Comparison of ENCODE assay signal across 10 cellular contexts in the genomic region with DNA sequence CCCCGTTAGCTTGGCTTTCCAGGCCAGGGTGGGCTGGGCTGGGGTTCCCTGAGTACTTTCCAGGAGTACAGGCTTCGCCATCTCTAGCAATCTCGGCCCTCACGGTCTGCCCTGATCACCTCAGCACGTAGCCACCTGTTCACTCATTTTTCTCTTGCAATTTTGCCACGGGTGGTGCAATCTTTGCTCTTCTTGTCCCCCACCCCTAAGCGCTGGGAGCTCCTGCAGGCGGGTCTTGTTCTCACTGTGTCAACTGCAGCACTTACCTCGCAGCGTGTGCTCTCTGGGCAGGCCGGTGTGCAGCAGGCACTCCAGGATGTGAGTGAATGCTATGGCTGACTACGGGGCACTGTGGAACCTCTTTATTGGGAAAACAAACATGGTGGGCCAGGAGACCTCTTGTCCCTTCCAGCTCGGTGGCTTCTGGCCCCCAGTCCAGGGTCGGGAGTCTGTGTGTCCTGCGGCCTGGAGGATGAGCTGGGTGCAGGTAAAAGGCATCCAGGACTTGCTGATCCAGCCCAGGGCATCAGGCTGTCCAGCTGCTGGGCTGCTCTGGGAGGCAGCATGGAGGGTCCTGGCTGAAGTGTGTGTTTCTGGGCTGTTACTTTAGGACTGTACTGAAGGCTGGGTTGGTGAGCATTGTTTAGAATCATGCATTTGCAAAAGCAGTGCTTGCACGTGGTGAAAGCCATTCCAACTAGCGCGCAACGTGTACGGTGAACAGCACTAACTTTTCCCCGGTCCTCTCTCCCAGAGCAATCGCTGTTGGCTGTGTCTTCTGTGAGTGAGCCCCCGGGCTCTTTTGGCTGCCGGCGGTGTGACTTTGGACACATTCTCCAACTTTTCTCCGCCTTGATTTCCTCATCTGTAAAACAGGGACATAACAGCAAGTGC. TPM values are rescaled to one million over a fixed set of nuclear protein-coding genes. Genes with fewer than 3 reads are reported as not detected.
A peak's percentile ranks its signal among the peaks of the same experiment; 100 is the strongest.
DNase-seq lines count a peak whose midpoint lies in the region; ATAC-seq and TF ChIP-seq lines count a peak whose summit lies in the region.
"Had no signal": no experiment of that assay in that cellular context is flagged by ENCODE, and none has a peak within 500 bp of the region (broad histone marks: within the 10 kb centered on the region; RNA-seq: fewer than 3 reads in every experiment).

No MANE protein-coding gene starts in this region.

- no peak overlapping the region for H3K4me3 ChIP-seq in CD8-positive, alpha-beta T cell (ENCODE audit: low read depth, low read length)
- no peak overlapping the region for H3K4me3 ChIP-seq in trophoblast cell (ENCODE audit: low read depth, low read length)

- no peak overlapping the region for H3K14ac ChIP-seq in H9 (ENCODE audit: insufficient read depth, low read length)
- H3K14ac ChIP-seq in trophoblast cell (ENCODE audit: low read length) = no peak overlapping the region

- no peaks in the 10 kb centered on the region for H3K27me3 Mint-ChIP-seq in CD8-positive, alpha-beta T cell (ENCODE audit: low read depth)
- peaks cover 3% of the 10 kb centered on the region; the same call in 1 of the 2 replicates for H3K27me3 Mint-ChIP-seq in H9 (ENCODE audit: low read depth)
- no peaks in the 10 kb centered on the region for H3K27me3 Mint-ChIP-seq in effector memory CD8-positive, alpha-beta T cell
- H3K27me3 Mint-ChIP-seq: stimulated activated naive CD8-positive, alpha-beta T cell treated with anti-CD3 and anti-CD28 coated beads, Interleukin-15, Interleukin-2, amounts not matched to agents 100 ng/mL and 50 ng/mL, for 24 hours had no signal

- H3K18ac ChIP-seq in H9 (ENCODE audit: insufficient read length, low read depth, low read length) = no peak overlapping the region
- H3K18ac ChIP-seq in trophoblast cell (ENCODE audit: low read length) = no peak overlapping the region

- CTCF ChIA-PET in CD8-positive, alpha-beta T cell (lab: Charles Lee) = interaction anchor here (1.3 kb wide), 1 partner anchor 10 kb away, joined by 3 read pairs; no protein-coding TSS in a partner anchor

- H3K56ac ChIP-seq in H9 (ENCODE audit: insufficient read length, low read depth, low read length) = no peak overlapping the region

- H3K9ac ChIP-seq in H9 (ENCODE audit: extremely low read depth, insufficient read length, low read length) = no peak overlapping the region
- H3K9ac ChIP-seq in trophoblast cell (ENCODE audit: low read length) = no peak overlapping the region

- POLR2A ChIA-PET in CD8-positive, alpha-beta T cell (lab: Charles Lee) = no interaction called here

- no peak overlapping the region for H3K4me2 ChIP-seq in H9 (ENCODE audit: insufficient read depth, insufficient read length, low read length)
- no peak overlapping the region for H3K4me2 ChIP-seq in trophoblast cell (ENCODE audit: low read length)

- H3K23ac ChIP-seq in H9 (ENCODE audit: insufficient read length, low read depth, low read length) (no peak overlapping the region), trophoblast cell (ENCODE audit: low read length) (no peak overlapping the region)

- no peak overlapping the region for H4K12ac ChIP-seq in trophoblast cell (ENCODE audit: low read depth, low read length)

- H3K27ac ChIP-seq in CD8-positive, alpha-beta T cell (ENCODE audit: low read depth, low read length) = no peak overlapping the region
- no peak overlapping the region for H3K27ac ChIP-seq in H9 (ENCODE audit: insufficient read length, low read depth, low read length)
- H3K27ac ChIP-seq in trophoblast cell (ENCODE audit: low read depth, low read length) = no peak overlapping the region

- no peaks in the 10 kb centered on the region for H3K27me3 ChIP-seq in CD8-positive, alpha-beta T cell (ENCODE audit: insufficient read depth, low read length)
- H3K27me3 ChIP-seq in H9 (ENCODE audit: insufficient read depth, low read length) (no peaks in the 10 kb centered on the region), trophoblast cell (ENCODE audit: insufficient read depth, low read length) (no peaks in the 10 kb centered on the region)

- H3K23me2 ChIP-seq in H9 (ENCODE audit: insufficient read length, low read depth, low read length, poor library complexity, severe bottlenecking) = peaks cover 7% of the 10 kb centered on the region

- H2AK5ac ChIP-seq in H9 (ENCODE audit: insufficient read length, low read length) (no peak overlapping the region), trophoblast cell (ENCODE audit: low read length) (no peak overlapping the region)

- H2BK20ac ChIP-seq in H9 (ENCODE audit: low read depth, low read length, poor library complexity, severe bottlenecking) = no peak overlapping the region

- H2BK12ac ChIP-seq in H9 (ENCODE audit: insufficient read length, low read depth, low read length) (no peak overlapping the region), trophoblast cell (ENCODE audit: low read length) (no peak overlapping the region)

- no CpG with 5 or more reads among the region's 26 CpGs for WGBS in H9 (ENCODE audit: extremely low coverage, insufficient read length, low lambda C conversion rate)
- no CpG with 5 or more reads among the region's 26 CpGs for WGBS in trophoblast cell (ENCODE audit: extremely low coverage, insufficient coverage, insufficient read length)

- H4K91ac ChIP-seq in H9 (ENCODE audit: insufficient read length, low read depth, low read length) (no peak overlapping the region), trophoblast cell (ENCODE audit: low read depth, low read length) (no peak overlapping the region)

- no peaks in the 10 kb centered on the region for H3K79me1 ChIP-seq in H9 (ENCODE audit: insufficient read depth, low read depth, low read length, poor library complexity, severe bottlenecking)
- H3K79me1 ChIP-seq in trophoblast cell (ENCODE audit: low read length) = peaks cover 15% of the 10 kb centered on the region

- H3K4me1 Mint-ChIP-seq in CD8-positive, alpha-beta T cell (ENCODE audit: low read depth) = peaks cover 14% of the 10 kb centered on the region
- peaks cover 20 to 31% of the 10 kb centered on the region in 2 experiments for H3K4me1 Mint-ChIP-seq in H9
- H3K4me1 Mint-ChIP-seq in effector memory CD8-positive, alpha-beta T cell (ENCODE audit: low read depth in 2 of 2) = peaks cover 7 to 17% of the 10 kb centered on the region in 2 donors

- H2BK120ac ChIP-seq in H9 (ENCODE audit: low read depth, low read length, poor library complexity, severe bottlenecking) (no peak overlapping the region), trophoblast cell (ENCODE audit: insufficient read depth, low read length, poor library complexity) (no peak overlapping the region)

- DNase-seq in CD8-positive, alpha-beta T cell = peak in 1 of 7 experiments; percentile 47
- peak; percentile 37 for DNase-seq in H9
- DNase-seq in effector memory CD8-positive, alpha-beta T cell = no peak
- DNase-seq in trophoblast cell = peak; percentile 27 to 39
- DNase-seq in HCEC 1CT = no peak
- no peak for DNase-seq in 8988T
- DNase-seq: activated CD8-positive, alpha-beta memory T cell treated with anti-CD3 and anti-CD28 coated beads, Interleukin-2, amount 50 U/mL, for 48 hours; NCI-H526 treated with DMSO at 0.1 percent for 48 hours had no signal

- H3K4ac ChIP-seq in H9 (ENCODE audit: low read depth, low read length) (no peak overlapping the region), trophoblast cell (ENCODE audit: low read depth, low read length) (no peak overlapping the region)

- no peak overlapping the region for H3T11ph ChIP-seq in H9 (ENCODE audit: low read length)

- H4K5ac ChIP-seq in H9 (ENCODE audit: insufficient read length, low read depth, low read length) = no peak overlapping the region

- H3K36me3 Mint-ChIP-seq in CD8-positive, alpha-beta T cell = no peaks in the 10 kb centered on the region
- peaks cover 4 to 11% (median 5%) of the 10 kb centered on the region in 3 experiments; a peak in 6 of 7 replicates for H3K36me3 Mint-ChIP-seq in H9 (ENCODE audit: insufficient read depth in 1 of 3, low read depth in 3 of 3)
- peaks cover 7% of the 10 kb centered on the region for H3K36me3 Mint-ChIP-seq in effector memory CD8-positive, alpha-beta T cell (ENCODE audit: insufficient read depth)

- peak overlapping the region; percentile 61 for H3K4me3 Mint-ChIP-seq in CD8-positive, alpha-beta T cell
- H3K4me3 Mint-ChIP-seq in H9 = no peak overlapping the region; a peak in 1 of 5 replicates
- H3K4me3 Mint-ChIP-seq in effector memory CD8-positive, alpha-beta T cell = peak overlapping the region; percentile 86 to 87

- intact Hi-C loops in CD8-positive, alpha-beta T cell (cut with DNase I, micrococcal nuclease) = loop anchor here in 1 of 2 experiments (5.0 kb wide), 1 partner anchor 299 kb away; no protein-coding TSS in a partner anchor

- H3K4me1 ChIP-seq in CD8-positive, alpha-beta T cell (ENCODE audit: insufficient read depth, low read length) = peaks cover 16% of the 10 kb centered on the region
- H3K4me1 ChIP-seq in H9 (ENCODE audit: insufficient read depth, low read length) (no peaks in the 10 kb centered on the region), trophoblast cell (ENCODE audit: control insufficient read depth in 1 of 2, insufficient read depth in 2 of 2, low read length in 2 of 2) (peaks cover 11 to 22% of the 10 kb centered on the region in 2 experiments)

- no peak overlapping the region for H2BK15ac ChIP-seq in H9 (ENCODE audit: low read depth, low read length)

- no peaks in the 10 kb centered on the region for H4K20me1 ChIP-seq in H9 (ENCODE audit: control insufficient read depth, insufficient read depth, insufficient read length)

- H4K8ac ChIP-seq in H9 (replicated peaks; ENCODE audit: insufficient read length, low read depth, low read length) (no peak overlapping the region), trophoblast cell (ENCODE audit: low read depth, low read length) (no peak overlapping the region)

- no peaks in the 10 kb centered on the region for H3K9me3 ChIP-seq in CD8-positive, alpha-beta T cell (ENCODE audit: low read length)
- H3K9me3 ChIP-seq in H9 (ENCODE audit: control insufficient read depth, low read depth, low read length) (no peaks in the 10 kb centered on the region), trophoblast cell (ENCODE audit: insufficient read depth, low read depth, low read length) (no peaks in the 10 kb centered on the region)

- no peaks in the 10 kb centered on the region for H3K36me3 ChIP-seq in CD8-positive, alpha-beta T cell (ENCODE audit: insufficient read depth, low read length)
- peaks cover 13 to 14% of the 10 kb centered on the region in 2 experiments for H3K36me3 ChIP-seq in trophoblast cell (ENCODE audit: control insufficient read depth in 1 of 2, insufficient read depth in 2 of 2, low read length in 2 of 2)

- H2BK5ac ChIP-seq in H9 (ENCODE audit: insufficient read length, low read length) (no peak overlapping the region), trophoblast cell (ENCODE audit: low read depth, low read length, poor library complexity) (no peak overlapping the region)

- H3K79me2 ChIP-seq in H9 (ENCODE audit: insufficient read depth, low read length) = no peaks in the 10 kb centered on the region
- peaks cover 22% of the 10 kb centered on the region for H3K79me2 ChIP-seq in trophoblast cell (ENCODE audit: control insufficient read depth, insufficient read depth, low read length, poor library complexity)

- H2AFZ ChIP-seq in H9 (ENCODE audit: low read length) = no peak overlapping the region
- no peak overlapping the region for H2AFZ ChIP-seq in trophoblast cell (ENCODE audit: insufficient read depth, low read length, poor library complexity)

- TF ChIP-seq CTCF in CD8-positive, alpha-beta T cell (IDR thresholded peaks at IDR 0.05) = no peak
- no peak for TF ChIP-seq CTCF in H9 (conservative IDR thresholded peaks at IDR 0.05)

- no peaks in the 10 kb centered on the region for H3K9me3 Mint-ChIP-seq in CD8-positive, alpha-beta T cell
- peaks cover 0 to 3% of the 10 kb centered on the region in 2 experiments; a peak in 2 of 5 replicates for H3K9me3 Mint-ChIP-seq in H9
- no peaks in the 10 kb centered on the region for H3K9me3 Mint-ChIP-seq in effector memory CD8-positive, alpha-beta T cell
- H3K9me3 Mint-ChIP-seq: stimulated activated naive CD8-positive, alpha-beta T cell treated with anti-CD3 and anti-CD28 coated beads, Interleukin-15, Interleukin-2, amounts not matched to agents 100 ng/mL and 50 ng/mL, for 24 hours had no signal

- ATAC-seq in CD8-positive, alpha-beta T cell = no peak
- no peak for ATAC-seq in effector memory CD8-positive, alpha-beta T cell (replicated peaks)
- ATAC-seq in GM19463 (IDR thresholded peaks at IDR 0.05; ENCODE audit: unreplicated experiment) = no peak

- no peak overlapping the region for H3K27ac Mint-ChIP-seq in CD8-positive, alpha-beta T cell
- H3K27ac Mint-ChIP-seq in H9 = peak overlapping the region in 1 of 3 experiments; percentile 38; a peak in 2 of 7 replicates
- H3K27ac Mint-ChIP-seq in effector memory CD8-positive, alpha-beta T cell = peak overlapping the region in 1 of 2 donors; percentile 38
- H3K27ac Mint-ChIP-seq: stimulated activated naive CD8-positive, alpha-beta T cell treated with anti-CD3 and anti-CD28 coated beads, Interleukin-15, Interleukin-2, amounts not matched to agents 100 ng/mL and 50 ng/mL, for 24 hours had no signal

RNA-seq across cellular contexts. Expression of gene ULK1, which starts 1.5 kb away (rescaled TPM):
- 10 to 100 TPM; 76.6 to 79.9 TPM for total RNA-seq in CD8-positive, alpha-beta T cell
- 52.7 and 57.2 TPM in 2 replicates for total RNA-seq in H9 (2021)
- 74.0 and 74.9 TPM in 2 replicates for polyA plus RNA-seq in trophoblast cell (2013)

RNA-seq across cellular contexts. Expression of gene PUS1, which starts 36.1 kb away (rescaled TPM):
- total RNA-seq in CD8-positive, alpha-beta T cell = 10 to 100 TPM; 17.5 to 17.9 TPM
- total RNA-seq in H9 (2021) = 116 and 117 TPM in 2 replicates
- 33.0 and 33.3 TPM in 2 replicates for polyA plus RNA-seq in trophoblast cell (2013)

RNA-seq across cellular contexts. Expression of gene EP400, which starts 56.8 kb away (rescaled TPM):
- 10 to 100 TPM; 53.1 to 53.9 TPM for total RNA-seq in CD8-positive, alpha-beta T cell
- total RNA-seq in H9 (2021) = 53.3 and 61.7 TPM in 2 replicates
- 25.4 and 26.9 TPM in 2 replicates for polyA plus RNA-seq in trophoblast cell (2013)

Comparison
In these comparisons a context has a peak if more than half of its experiments do, and no peak if none do; other contexts are left out.
1. DNase-seq: peak in H9 (single experiment) and trophoblast cell (2 of 2); none in effector memory CD8-positive, alpha-beta T cell (0 of 3), HCEC 1CT (single experiment) and 8988T (single experiment).
2. H3K4me3 Mint-ChIP-seq: peak in CD8-positive, alpha-beta T cell (single experiment) and effector memory CD8-positive, alpha-beta T cell (2 of 2); none in H9 (0 of 2).